ENCODE assay signal across 8 cellular contexts in the genomic region with DNA sequence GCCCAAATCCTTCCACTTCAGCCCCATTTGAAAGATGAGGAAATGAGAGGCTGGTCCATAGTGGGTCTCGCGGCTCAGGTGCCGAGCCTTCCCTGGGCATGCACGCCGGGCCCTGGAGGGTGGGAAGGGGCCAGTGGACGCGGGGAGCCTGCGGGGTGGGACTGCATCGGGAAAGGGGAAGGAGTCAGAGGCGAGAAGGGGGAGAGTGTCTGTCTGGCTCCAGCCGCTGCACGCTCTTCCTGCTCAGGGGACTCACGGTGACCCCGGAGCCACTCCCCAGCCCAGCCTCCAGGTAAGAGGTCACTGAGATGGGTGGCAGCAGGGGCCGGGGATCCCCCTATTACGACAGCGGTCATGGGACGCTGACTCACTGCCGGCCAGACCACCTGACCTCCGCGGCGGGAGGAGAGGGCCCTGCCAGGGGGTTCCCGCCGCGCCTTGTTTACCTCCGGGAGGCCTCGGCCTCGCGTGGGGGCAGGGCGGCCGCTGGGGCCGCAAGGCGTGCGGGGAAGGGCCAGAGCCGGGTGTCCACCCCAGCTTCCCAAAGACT. TPM values are rescaled to one million over a fixed set of nuclear protein-coding genes. Genes with fewer than 3 reads are reported as not detected.
DNase-seq lines count a peak whose midpoint lies in the region; ATAC-seq and TF ChIP-seq lines count a peak whose summit lies in the region.

No MANE protein-coding gene starts in this region.

- peak; percentile 52 for ATAC-seq in GM19438 (IDR thresholded peaks at IDR 0.05; ENCODE audit: low read depth, unreplicated experiment)
- ATAC-seq in HG03558 (IDR thresholded peaks at IDR 0.05; ENCODE audit: extremely low read depth, unreplicated experiment) = peak; percentile 57
- ATAC-seq in RWPE2 (ENCODE audit: low read depth) = peak; percentile 50
- ATAC-seq in foreskin keratinocyte = peak; percentile 67

- H2AK5ac ChIP-seq in neuronal stem cell (ENCODE audit: low read depth, low read length) = peak overlapping the region; percentile 100

- H3K27me3 ChIP-seq in RWPE2 (ENCODE audit: insufficient read depth, poor library complexity, severe bottlenecking) (no peaks in the 10 kb centered on the region), foreskin keratinocyte (no peaks in the 10 kb centered on the region), neuronal stem cell (ENCODE audit: control insufficient read depth in 3 of 3, insufficient read depth in 3 of 3, low read depth in 1 of 3, low read length in 3 of 3) (peaks cover 0 to 4% (median 0%) of the 10 kb centered on the region in 3 experiments), subcutaneous abdominal adipose tissue (ENCODE audit: control insufficient read depth in 5 of 5, insufficient read depth in 4 of 5, low read length in 5 of 5) (no peaks in the 10 kb centered on the region)

- peaks cover 19% of the 10 kb centered on the region for H3K79me1 ChIP-seq in neuronal stem cell (ENCODE audit: low read depth, low read length)

- peak overlapping the region; percentile 89 for H3K18ac ChIP-seq in neuronal stem cell (ENCODE audit: low read length)

- TF ChIP-seq CTCF in RWPE2 (IDR thresholded peaks at IDR 0.05; ENCODE audit: poor library complexity, severe bottlenecking) = no peak
- TF ChIP-seq CTCF in foreskin keratinocyte (conservative IDR thresholded peaks at IDR 0.05) = no peak

- peak overlapping the region; percentile 98 for H2BK5ac ChIP-seq in neuronal stem cell (ENCODE audit: low read length)

- peak overlapping the region; percentile 32 for H3K23ac ChIP-seq in neuronal stem cell (ENCODE audit: low read depth, low read length, poor library complexity)

- H4K8ac ChIP-seq in neuronal stem cell (ENCODE audit: low read depth, low read length) = no peak overlapping the region

- H3K4me1 ChIP-seq in RWPE2 (ENCODE audit: insufficient read depth, poor library complexity, severe bottlenecking) (peaks cover 25% of the 10 kb centered on the region), foreskin keratinocyte (peaks cover 23% of the 10 kb centered on the region), neuronal stem cell (ENCODE audit: control insufficient read depth in 2 of 2, insufficient read depth in 1 of 2, low read depth in 1 of 2, low read length in 2 of 2) (peaks cover 23 to 35% of the 10 kb centered on the region in 2 donors), subcutaneous abdominal adipose tissue (ENCODE audit: control insufficient read depth in 5 of 5, insufficient read depth in 5 of 5, low read length in 5 of 5) (peaks cover 21 to 63% (median 56%) of the 10 kb centered on the region in 5 donors)

- peak overlapping the region; percentile 14 for H4K91ac ChIP-seq in neuronal stem cell (ENCODE audit: low read depth, low read length, poor library complexity)

- H3K4me3 ChIP-seq in RWPE2 (ENCODE audit: severe bottlenecking) (no peak overlapping the region), neuronal stem cell (ENCODE audit: low read length in 2 of 2) (peak overlapping the region in 1 of 2 donors; percentile 29), subcutaneous abdominal adipose tissue (ENCODE audit: low read depth in 1 of 5, low read length in 5 of 5) (peak overlapping the region; percentile 50 to 95 (median 88))

- no peak overlapping the region for H3K4ac ChIP-seq in neuronal stem cell (ENCODE audit: low read length)

- H3K9me3 ChIP-seq in RWPE2 (ENCODE audit: severe bottlenecking) (no peaks in the 10 kb centered on the region), neuronal stem cell (replicated peaks in 1 of 2; ENCODE audit: control insufficient read depth in 2 of 2, insufficient read depth in 1 of 2, low read depth in 1 of 2, low read length in 2 of 2) (peaks cover 0 to 2% of the 10 kb centered on the region in 2 donors), subcutaneous abdominal adipose tissue (ENCODE audit: control insufficient read depth in 5 of 5, low read length in 5 of 5) (no peaks in the 10 kb centered on the region)

- H3K36me3 ChIP-seq in RWPE2 (ENCODE audit: low read depth) = peaks cover 30% of the 10 kb centered on the region
- peaks cover 9 to 38% of the 10 kb centered on the region in 2 donors for H3K36me3 ChIP-seq in neuronal stem cell (replicated peaks in 1 of 2; ENCODE audit: control insufficient read depth in 2 of 2, insufficient read depth in 2 of 2, low read length in 2 of 2)
- H3K36me3 ChIP-seq in subcutaneous abdominal adipose tissue (ENCODE audit: control insufficient read depth in 5 of 5, insufficient read depth in 5 of 5, low read length in 5 of 5) = peaks cover 0 to 21% (median 19%) of the 10 kb centered on the region in 5 donors

- no CpG with 5 or more reads among the region's 35 CpGs for WGBS in neuronal stem cell (ENCODE audit: extremely low coverage in 2 of 2, insufficient read length in 2 of 2, insufficient replicate concordance in 1 of 2), 2 donors

- peak overlapping the region; percentile 42 for H2BK120ac ChIP-seq in neuronal stem cell (ENCODE audit: low read depth, low read length)

- H3K14ac ChIP-seq in neuronal stem cell (ENCODE audit: low read length) = peak overlapping the region; percentile 94

- DNase-seq in COLO668 (lab: John Stamatoyannopoulos, UW; ENCODE audit: unreplicated experiment) = peak; percentile 93
- DNase-seq in RWPE2 (ENCODE audit: low spot score) = peak; percentile 98
- DNase-seq in activated naive CD4-positive, alpha-beta T cell (lab: John Stamatoyannopoulos, UW) = peak in 3 of 4 experiments; percentile 39 to 60 (median 59)
- DNase-seq in foreskin keratinocyte = peak; percentile 72 to 86
- DNase-seq in neuronal stem cell (ENCODE audit: low spot score) = no peak

- H3K27ac ChIP-seq in RWPE2 (ENCODE audit: poor library complexity, severe bottlenecking) (peak overlapping the region; percentile 68), foreskin keratinocyte (peak overlapping the region; percentile 93), neuronal stem cell (replicated peaks; ENCODE audit: low read length) (no peak overlapping the region), subcutaneous abdominal adipose tissue (ENCODE audit: low read depth, low read length) (peak overlapping the region; percentile 100)

- H2BK12ac ChIP-seq in neuronal stem cell (ENCODE audit: low read length) = peak overlapping the region; percentile 2

- peak overlapping the region; percentile 70 for H2AFZ ChIP-seq in neuronal stem cell (ENCODE audit: low read length)

- peak overlapping the region; percentile 37 for H3K4me2 ChIP-seq in neuronal stem cell (ENCODE audit: insufficient read depth, low read length, poor library complexity, severe bottlenecking)

- H2BK15ac ChIP-seq in neuronal stem cell (ENCODE audit: low read length) = peak overlapping the region; percentile 97

- H3K9ac ChIP-seq in neuronal stem cell (ENCODE audit: low read depth, low read length, poor library complexity) (no peak overlapping the region), subcutaneous abdominal adipose tissue (ENCODE audit: low read length in 5 of 5) (peak overlapping the region; percentile 90 to 100 (median 99))

RNA-seq across cellular contexts. Expression of a gene that starts 1.9 kb away (rescaled TPM):
- 95.8 and 127 TPM in 2 replicates for total RNA-seq in foreskin keratinocyte
- polyA plus RNA-seq in foreskin keratinocyte = 109 and 123 TPM in 2 replicates
- polyA plus RNA-seq in neuronal stem cell (2013, experiment 1 of 2) = 52.6 TPM
- 53.4 TPM for polyA plus RNA-seq in neuronal stem cell (2013, experiment 2 of 2)

RNA-seq across cellular contexts. Expression of a gene that starts 12.2 kb away (rescaled TPM):
- total RNA-seq in foreskin keratinocyte = 113 and 121 TPM in 2 replicates
- polyA plus RNA-seq in foreskin keratinocyte = 100 and 109 TPM in 2 replicates
- 61.3 TPM for polyA plus RNA-seq in neuronal stem cell (2013, experiment 1 of 2)
- polyA plus RNA-seq in neuronal stem cell (2013, experiment 2 of 2) = 59.4 TPM

RNA-seq across cellular contexts. Expression of a gene that starts 25.0 kb away (rescaled TPM):
- 0.60 and 0.71 TPM in 2 replicates for total RNA-seq in foreskin keratinocyte
- 0.58 and 0.80 TPM in 2 replicates for polyA plus RNA-seq in foreskin keratinocyte
- polyA plus RNA-seq in neuronal stem cell (2013, experiment 1 of 2) = 1.1 TPM
- polyA plus RNA-seq in neuronal stem cell (2013, experiment 2 of 2) = 1.1 TPM

RNA-seq across cellular contexts. Expression of a gene that starts 39.8 kb away (rescaled TPM):
- 12.9 and 13.8 TPM in 2 replicates for total RNA-seq in foreskin keratinocyte
- polyA plus RNA-seq in foreskin keratinocyte = 13.6 and 16.4 TPM in 2 replicates
- 39.6 TPM for polyA plus RNA-seq in neuronal stem cell (2013, experiment 1 of 2)
- 39.2 TPM for polyA plus RNA-seq in neuronal stem cell (2013, experiment 2 of 2)
